10 cellular contexts compared by ENCODE assay signal in genomic region chr2:97713296-97714083, GRCh38. TPM values are rescaled to one million over a fixed set of nuclear protein-coding genes. Genes with fewer than 3 reads are reported as not detected.
A peak's percentile ranks its signal among the peaks of the same experiment; 100 is the strongest.
DNase-seq lines count a peak whose midpoint lies in the region; ATAC-seq, FAIRE-seq and TF ChIP-seq lines count a peak whose summit lies in the region.
"Had no signal": no experiment of that assay in that cellular context is flagged by ENCODE, and none has a peak within 500 bp of the region (broad histone marks: within the 10 kb centered on the region; RNA-seq: fewer than 3 reads in every experiment).

Gene ZAP70, plus strand, starts transcription at chr2:97713576. Its CDS starts 10,461 bp downstream, at chr2:97724037.

- H4K8ac ChIP-seq in H9 (replicated peaks; ENCODE audit: insufficient read length, low read depth, low read length) = no peak within 1 kb of the TSS
- no peak within 1 kb of the TSS; the same call in 1 of the 2 replicates for H4K8ac ChIP-seq in H1 (ENCODE audit: extremely low read depth, insufficient read depth, low read length)

- WGBS in H9 (ENCODE audit: extremely low coverage, insufficient read length, low lambda C conversion rate) = no CpG with 5 or more reads among the region's 21 CpGs
- whole genome bisulfite sequencing in H1 (ENCODE audit: extremely low coverage in 1 of 2, insufficient coverage in 1 of 2, insufficient read length in 1 of 2, insufficient replicate concordance in 2 of 2, low coverage in 1 of 2, low lambda C conversion rate in 2 of 2, missing lambda C conversion rate in 1 of 2), 2 experiments = 84% methylated on average over 18 of the region's 21 CpGs; no CpG with 5 or more reads in 1 of the 2 experiments
- 84% methylated on average over 21 of the region's 21 CpGs for WGBS in prostate gland
- 70% methylated on average over 2 to 10 of the region's 21 CpGs for WGBS in gastroesophageal sphincter (ENCODE audit: low coverage in 1 of 2), 2 donors

- no peak for FAIRE-seq in H1 (lab: Jason Lieb, UNC)
- FAIRE-seq: G401.6 had no signal

- no peak for TF ChIP-seq RAD21 in H1 (IDR thresholded peaks at IDR 0.05 in 1 of 2, conservative IDR thresholded peaks at IDR 0.05 in 1 of 2; ENCODE audit: low read depth in 2 of 2, low read length in 2 of 2)

- H2AK5ac ChIP-seq in H9 (ENCODE audit: insufficient read length, low read length) (no peak within 1 kb of the TSS), H1 (ENCODE audit: low read depth, low read length) (no peak within 1 kb of the TSS; the same call in 1 of the 2 replicates)

- H3K27ac Mint-ChIP-seq in H9 = peak within 1 kb of the TSS in 2 of 3 experiments; percentile 50 to 53; a peak in 1 of 7 replicates
- peak within 1 kb of the TSS; percentile 95 for H3K27ac Mint-ChIP-seq in activated CD4-positive, alpha-beta memory T cell treated with anti-CD3 and anti-CD28 coated beads for 36 hours

- H4K91ac ChIP-seq in H9 (ENCODE audit: insufficient read length, low read depth, low read length) (no peak within 1 kb of the TSS), H1 (replicated peaks; ENCODE audit: insufficient read length, low read length) (no peak within 1 kb of the TSS)

- H3K56ac ChIP-seq in H9 (ENCODE audit: insufficient read length, low read depth, low read length) = no peak within 1 kb of the TSS
- H3K56ac ChIP-seq in H1 (replicated peaks; ENCODE audit: insufficient read length, low read depth, low read length) = no peak within 1 kb of the TSS

- H3K36me3 Mint-ChIP-seq in H9 (ENCODE audit: insufficient read depth in 1 of 3, low read depth in 3 of 3) = peaks cover 0 to 4% (median 0%) of the 10 kb centered on the region in 3 experiments; a peak in 3 of 7 replicates
- H3K36me3 Mint-ChIP-seq in activated CD4-positive, alpha-beta memory T cell treated with anti-CD3 and anti-CD28 coated beads for 36 hours = peaks cover 38% of the 10 kb centered on the region

- TF ChIP-seq EP300 in H1 (IDR thresholded peaks at IDR 0.05; ENCODE audit: borderline replicate concordance in 1 of 2, low read depth in 2 of 2, low read length in 2 of 2) = no peak
- no peak for TF ChIP-seq EP300 in gastroesophageal sphincter (IDR thresholded peaks at IDR 0.05)

- H3K79me1 ChIP-seq in H9 (ENCODE audit: insufficient read depth, low read depth, low read length, poor library complexity, severe bottlenecking) (no peaks in the 10 kb centered on the region), H1 (ENCODE audit: low read depth, low read length) (no peaks in the 10 kb centered on the region)

- H2AFZ ChIP-seq in H9 (ENCODE audit: low read length) (no peak within 1 kb of the TSS), H1 (ENCODE audit: low read length) (no peak within 1 kb of the TSS)

- H4K5ac ChIP-seq in H9 (ENCODE audit: insufficient read length, low read depth, low read length) (no peak within 1 kb of the TSS), H1 (ENCODE audit: insufficient read length, low read depth, low read length) (no peak within 1 kb of the TSS)

- no peak within 1 kb of the TSS; the same call in 1 of the 2 replicates for H3K14ac ChIP-seq in H9 (ENCODE audit: insufficient read depth, low read length)
- no peak within 1 kb of the TSS for H3K14ac ChIP-seq in H1 (ENCODE audit: insufficient read length)

- no peak for DNase-seq in H9
- peak; percentile 78 for DNase-seq in activated CD4-positive, alpha-beta memory T cell treated with anti-CD3 and anti-CD28 coated beads for 36 hours
- DNase-seq in H1 (ENCODE audit: low read depth in 1 of 2, low spot score in 2 of 2) = no peak
- DNase-seq in stimulated activated CD4-positive, alpha-beta T cell treated with anti-CD3 and anti-CD28 coated beads, Interleukin-2, amount 100 ng/mL, for 4 hours (ENCODE audit: low read depth) = peak; percentile 50
- DNase-seq in iPS-NIHi11 (ENCODE audit: low spot score) = no peak
- no peak for DNase-seq in prostate gland (ENCODE audit: low spot score)
- DNase-seq in MV-4-11 (lab: John Stamatoyannopoulos, UW) = no peak

- TF ChIP-seq CTCF in H9 (conservative IDR thresholded peaks at IDR 0.05) = no peak
- TF ChIP-seq CTCF in H1 (IDR thresholded peaks at IDR 0.05; ENCODE audit: control extremely low read depth in 1 of 3, insufficient read depth in 1 of 3, low read depth in 1 of 3, low read length in 3 of 3) = no peak
- TF ChIP-seq CTCF in prostate gland (IDR thresholded peaks at IDR 0.05) = no peak
- TF ChIP-seq CTCF in gastroesophageal sphincter (IDR thresholded peaks at IDR 0.05) = no peak

- no peak within 1 kb of the TSS for H3K18ac ChIP-seq in H9 (ENCODE audit: insufficient read length, low read depth, low read length)
- no peak within 1 kb of the TSS for H3K18ac ChIP-seq in H1 (ENCODE audit: extremely low read depth, low read length)

- H3T11ph ChIP-seq in H9 (ENCODE audit: low read length) = no peak within 1 kb of the TSS

- H3K4me2 ChIP-seq in H9 (ENCODE audit: insufficient read depth, insufficient read length, low read length) = no peak within 1 kb of the TSS
- H3K4me2 ChIP-seq in H1 (ENCODE audit: insufficient read depth in 1 of 2, low read depth in 2 of 2, low read length in 2 of 2) = no peak within 1 kb of the TSS

- H2BK20ac ChIP-seq in H9 (ENCODE audit: low read depth, low read length, poor library complexity, severe bottlenecking) (no peak within 1 kb of the TSS), H1 (ENCODE audit: low read length) (no peak within 1 kb of the TSS)

- H3K23ac ChIP-seq in H9 (ENCODE audit: insufficient read length, low read depth, low read length) (no peak within 1 kb of the TSS), H1 (ENCODE audit: insufficient read length) (no peak within 1 kb of the TSS)

- POLR2A ChIA-PET in activated CD4-positive, alpha-beta memory T cell treated with anti-CD3 and anti-CD28 coated beads for 36 hours (lab: Charles Lee) = interaction anchor here (0.7 to 4.1 kb wide), 7 partner anchors 14 to 300 kb away, joined by 3 to 34 read pairs (median 12); partner anchors contain the start of genes ACTR1B and COX5B
- POLR2A ChIA-PET in H1 (lab: Charles Lee; ENCODE audit: partially characterized antibody) = interaction anchor here (0.8 kb wide), 1 partner anchor 73 kb away, joined by 3 read pairs; no protein-coding TSS in a partner anchor

- H2BK15ac ChIP-seq in H9 (ENCODE audit: low read depth, low read length) = no peak within 1 kb of the TSS
- H2BK15ac ChIP-seq in H1 (ENCODE audit: low read length) = 0 out of 2 replicates have a peak within 1 kb of the TSS, but pooled peaks have one; percentile 46

- H4K20me1 ChIP-seq in H9 (ENCODE audit: control insufficient read depth, insufficient read depth, insufficient read length) (no peaks in the 10 kb centered on the region), H1 (replicated peaks in 1 of 2; ENCODE audit: control insufficient read depth in 1 of 2, insufficient read depth in 2 of 2, low read length in 2 of 2) (no peaks in the 10 kb centered on the region)

- H3K4me3 ChIP-seq in H1 (ENCODE audit: extremely low read depth in 1 of 4, insufficient read depth in 2 of 4, low read depth in 3 of 4, low read length in 4 of 4) (no peak within 1 kb of the TSS), prostate gland (no peak within 1 kb of the TSS), gastroesophageal sphincter (peak within 1 kb of the TSS in 1 of 2 donors; percentile 6)

- no peak within 1 kb of the TSS; a peak in 1 of 5 replicates for H3K4me3 Mint-ChIP-seq in H9
- H3K4me3 Mint-ChIP-seq in activated CD4-positive, alpha-beta memory T cell treated with anti-CD3 and anti-CD28 coated beads for 36 hours = peak within 1 kb of the TSS; percentile 92

- H3K9me3 Mint-ChIP-seq in H9 = peaks cover 0 to 2% of the 10 kb centered on the region in 2 experiments; a peak in 2 of 5 replicates
- H3K9me3 Mint-ChIP-seq in activated CD4-positive, alpha-beta memory T cell treated with anti-CD3 and anti-CD28 coated beads for 36 hours = no peaks in the 10 kb centered on the region

- H3K23me2 ChIP-seq in H9 (ENCODE audit: insufficient read length, low read depth, low read length, poor library complexity, severe bottlenecking) (no peaks in the 10 kb centered on the region), H1 (ENCODE audit: low read depth, low read length) (no peaks in the 10 kb centered on the region)

- H3K4ac ChIP-seq in H9 (ENCODE audit: low read depth, low read length) (no peak within 1 kb of the TSS), H1 (replicated peaks; ENCODE audit: insufficient read length, low read depth, low read length) (no peak within 1 kb of the TSS)

- ATAC-seq in gastroesophageal sphincter = no peak

- TF ChIP-seq POLR2A in H1 (IDR thresholded peaks at IDR 0.05; ENCODE audit: control extremely low read depth in 1 of 2, low read depth in 2 of 2, low read length in 2 of 2) = no peak
- TF ChIP-seq POLR2A in prostate gland (IDR thresholded peaks at IDR 0.05) = no peak
- TF ChIP-seq POLR2A in gastroesophageal sphincter (IDR thresholded peaks at IDR 0.05) = no peak

- H2BK5ac ChIP-seq in H9 (ENCODE audit: insufficient read length, low read length) (no peak within 1 kb of the TSS), H1 (ENCODE audit: low read depth, low read length) (no peak within 1 kb of the TSS)

- H2BK120ac ChIP-seq in H9 (ENCODE audit: low read depth, low read length, poor library complexity, severe bottlenecking) (no peak within 1 kb of the TSS), H1 (replicated peaks; ENCODE audit: low read depth, low read length) (no peak within 1 kb of the TSS)

- CTCF ChIA-PET in activated CD4-positive, alpha-beta memory T cell treated with anti-CD3 and anti-CD28 coated beads for 36 hours (lab: Charles Lee) = interaction anchor here (1.1 to 9.6 kb wide), 9 partner anchors 9 to 123 kb away, joined by 3 to 134 read pairs (median 9); partner anchors contain the start of genes ACTR1B and COX5B
- CTCF ChIA-PET in H1 (lab: Charles Lee; ENCODE audit: partially characterized antibody) = interaction anchor here (0.8 to 13.6 kb wide), 7 partner anchors 14 to 640 kb away, joined by 3 to 202 read pairs (median 4); no protein-coding TSS in a partner anchor

- H2BK12ac ChIP-seq in H9 (ENCODE audit: insufficient read length, low read depth, low read length) (no peak within 1 kb of the TSS), H1 (ENCODE audit: low read depth, low read length) (no peak within 1 kb of the TSS)

- H3K36me3 ChIP-seq in H1 (ENCODE audit: control insufficient read depth in 2 of 4, insufficient read depth in 4 of 4, low read length in 3 of 4) (no peaks in the 10 kb centered on the region), prostate gland (no peaks in the 10 kb centered on the region), gastroesophageal sphincter (no peaks in the 10 kb centered on the region)

- H3K9ac ChIP-seq in H9 (ENCODE audit: extremely low read depth, insufficient read length, low read length) (no peak within 1 kb of the TSS), H1 (replicated peaks in 1 of 4; ENCODE audit: extremely low read depth in 1 of 4, low read depth in 3 of 4, low read length in 3 of 4) (no peak within 1 kb of the TSS)

- no peaks in the 10 kb centered on the region for H3K27me3 ChIP-seq in H9 (ENCODE audit: insufficient read depth, low read length)
- H3K27me3 ChIP-seq in H1 (replicated peaks in 1 of 4; ENCODE audit: control insufficient read depth in 3 of 4, extremely low read depth in 1 of 4, insufficient read depth in 3 of 4, low read length in 3 of 4) = no peaks in the 10 kb centered on the region
- no peaks in the 10 kb centered on the region for H3K27me3 ChIP-seq in prostate gland (replicated peaks; ENCODE audit: insufficient read depth)
- peaks cover 11% of the 10 kb centered on the region for H3K27me3 ChIP-seq in gastroesophageal sphincter

- peaks cover 4% of the 10 kb centered on the region for H3K27me3 Mint-ChIP-seq in H9 (ENCODE audit: low read depth)
- H3K27me3 Mint-ChIP-seq in activated CD4-positive, alpha-beta memory T cell treated with anti-CD3 and anti-CD28 coated beads for 36 hours = no peaks in the 10 kb centered on the region

- peaks cover 8 to 13% of the 10 kb centered on the region in 2 experiments for H3K4me1 Mint-ChIP-seq in H9
- H3K4me1 Mint-ChIP-seq in activated CD4-positive, alpha-beta memory T cell treated with anti-CD3 and anti-CD28 coated beads for 36 hours (ENCODE audit: low read depth) = peaks cover 66% of the 10 kb centered on the region

- no peaks in the 10 kb centered on the region for H3K79me2 ChIP-seq in H9 (ENCODE audit: insufficient read depth, low read length)
- H3K79me2 ChIP-seq in H1 (ENCODE audit: control insufficient read depth in 1 of 2, insufficient read depth in 2 of 2, low read length in 2 of 2) = no peaks in the 10 kb centered on the region

- no peaks in the 10 kb centered on the region for H3K9me3 ChIP-seq in H9 (ENCODE audit: control insufficient read depth, low read depth, low read length)
- no peaks in the 10 kb centered on the region for H3K9me3 ChIP-seq in H1 (ENCODE audit: insufficient read depth in 2 of 2, low read depth in 1 of 2, low read length in 1 of 2)
- no peaks in the 10 kb centered on the region for H3K9me3 ChIP-seq in prostate gland
- H3K9me3 ChIP-seq in gastroesophageal sphincter = no peaks in the 10 kb centered on the region

- intact Hi-C loops in activated CD4-positive, alpha-beta memory T cell treated with anti-CD3 and anti-CD28 coated beads for 36 hours (cut with micrococcal nuclease) = loop anchor here (1.0 to 10.0 kb wide), 4 partner anchors 13 to 281 kb away; partner anchors contain the start of genes ACTR1B and TMEM131
- intact Hi-C loops in prostate gland (cut with DNase I) = no loop called here

- no peaks in the 10 kb centered on the region for H3K4me1 ChIP-seq in H9 (ENCODE audit: insufficient read depth, low read length)
- peaks cover 0 to 3% (median 1%) of the 10 kb centered on the region in 4 experiments; a peak in 3 of 7 replicates for H3K4me1 ChIP-seq in H1 (replicated peaks in 1 of 4; ENCODE audit: control insufficient read depth in 3 of 4, insufficient read depth in 4 of 4, low read length in 3 of 4)
- no peaks in the 10 kb centered on the region for H3K4me1 ChIP-seq in prostate gland (replicated peaks)
- no peaks in the 10 kb centered on the region for H3K4me1 ChIP-seq in gastroesophageal sphincter

- H3K27ac ChIP-seq in H9 (ENCODE audit: insufficient read length, low read depth, low read length) (no peak within 1 kb of the TSS), H1 (ENCODE audit: low read depth, low read length) (no peak within 1 kb of the TSS), prostate gland (no peak within 1 kb of the TSS), gastroesophageal sphincter (no peak within 1 kb of the TSS)
- H3K27ac ChIP-seq: epithelial cell of prostate had no signal

RNA-seq across cellular contexts. Expression of gene ZAP70, which starts in this region (rescaled TPM):
- total RNA-seq in H9 (2021) (0.22 and 0.24 TPM in 2 replicates), prostate gland (1 to 10 TPM; 1.8 to 3.9 TPM), gastroesophageal sphincter (1 to 10 TPM in 2 of 4 donors, under 1 TPM in 2; 0.46 to 2.2 (median 1.5) TPM)
- 100 to 1,000 TPM; 160 to 166 TPM for total RNA-seq in activated CD4-positive, alpha-beta memory T cell treated with anti-CD3 and anti-CD28 coated beads for 36 hours
- total RNA-seq in H1 (2021; fragmentation: NEBNext Ultra II Directional; extraction: Animal tissue kit (Norgen Biotek cat#: 25700)) = not detected in 2 replicates
- polyA plus RNA-seq in H1 (2011; rRNA removed) = 0.15 and 0.20 TPM in 2 replicates
- 0.19 TPM for polyA plus RNA-seq in H1 (2011; cell fraction: cytosol; rRNA removed)
- 0.77 TPM for polyA plus RNA-seq in H1 (2011; cell fraction: nucleus; rRNA removed)
- polyA plus RNA-seq in H1 (2012, experiment 1 of 2) = 0.13 to 0.35 TPM (median 0.26 TPM) in 4 replicates
- polyA plus RNA-seq in H1 (2012, experiment 2 of 2) = 0.17 TPM
- polyA plus RNA-seq in H1 (2013, experiment 1 of 2) = not detected
- 0.06 TPM for polyA plus RNA-seq in H1 (2013, experiment 2 of 2)
- polyA minus RNA-seq in H1 (2011; rRNA and poly(A)+ RNA removed) = 0.05 TPM in 1 of 2 replicates, not detected in the other
- not detected for polyA minus RNA-seq in H1 (2011; cell fraction: cytosol; rRNA and poly(A)+ RNA removed)
- polyA minus RNA-seq in H1 (2011; cell fraction: nucleus; rRNA and poly(A)+ RNA removed) = not detected

Comparison
In these comparisons a context has a peak if more than half of its experiments do, and no peak if none do; other contexts are left out.
1. RNA of gene ZAP70 (total RNA-seq): 160 to 166 TPM in activated CD4-positive, alpha-beta memory T cell treated with anti-CD3 and anti-CD28 coated beads for 36 hours; 1.8 to 3.9 TPM in prostate gland, 0.46 to 2.2 TPM in gastroesophageal sphincter, 0.22 to 0.24 TPM in H9 and not detected in H1; every median in the first group is over 10 times any median in the second.
2. DNase-seq: peak in activated CD4-positive, alpha-beta memory T cell treated with anti-CD3 and anti-CD28 coated beads for 36 hours (single experiment) and stimulated activated CD4-positive, alpha-beta T cell treated with anti-CD3 and anti-CD28 coated beads, Interleukin-2, amount 100 ng/mL, for 4 hours (single experiment); none in H9 (single experiment), H1 (0 of 2), iPS-NIHi11 (single experiment), prostate gland (single experiment) and MV-4-11 (single experiment).